In the genomic region with DNA sequence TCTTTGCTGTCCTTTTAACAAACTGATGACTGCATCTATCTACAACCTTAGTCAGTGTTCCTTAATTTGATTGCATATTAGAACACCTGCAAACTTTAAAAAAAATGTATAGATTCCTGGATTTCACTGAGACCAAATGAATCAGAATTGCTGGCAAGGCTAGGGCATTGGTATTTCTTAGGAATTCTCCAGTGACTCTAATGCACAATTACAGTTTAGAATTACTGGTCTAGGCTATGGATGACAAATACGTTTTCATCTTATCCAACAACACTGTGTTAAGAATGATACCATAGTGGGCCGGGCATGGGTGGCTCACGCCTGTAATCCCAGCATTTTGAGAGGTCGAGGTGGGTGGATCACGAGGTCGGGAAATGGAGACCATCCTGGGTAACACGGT, we compare ENCODE assay signal across 16 cellular contexts.
DNase-seq lines count a peak whose midpoint lies in the region; ATAC-seq and TF ChIP-seq lines count a peak whose summit lies in the region.
"Had no signal": no experiment of that assay in that cellular context is flagged by ENCODE, and none has a peak within 500 bp of the region (broad histone marks: within the 10 kb centered on the region; RNA-seq: fewer than 3 reads in every experiment).

No MANE protein-coding gene starts in this region.

- H2AK5ac ChIP-seq in IMR-90 (ENCODE audit: low read depth, low read length): no peak overlapping the region

- in situ Hi-C loops in IMR-90 (cut with MboI; ENCODE audit: low sequenced_read_pairs) (no loop called here), brain microvascular endothelial cell (cut with HindIII; ENCODE audit: low pct_ligation_motif_present, low sequenced_read_pairs) (no loop called here)

- no peak overlapping the region for H3K23ac ChIP-seq in IMR-90 (ENCODE audit: low read depth, low read length)

- DNase-seq in AG10803 (ENCODE audit: low read depth): peak; percentile 15
- peak; percentile 41 for DNase-seq in IMR-90
- peak; percentile 4 for DNase-seq in iris pigment epithelial cell (ENCODE audit: low read depth)
- DNase-seq in brain microvascular endothelial cell: no peak
- DNase-seq in NCI-H146 (lab: John Stamatoyannopoulos, UW): no peak
- no peak for DNase-seq in H4 (ENCODE audit: low spot score)
- DNase-seq: Calu3; CD8-positive, alpha-beta T cell; DMS79 treated with DMSO at 0.1 percent for 48 hours; H7 had no signal

- H3K9me1 ChIP-seq in IMR-90 (ENCODE audit: insufficient read depth, low read length): no peaks in the 10 kb centered on the region

- no peak overlapping the region for H3K4me2 ChIP-seq in IMR-90 (ENCODE audit: low read depth, low read length)
- H3K4me2 ChIP-seq: BLaER1 treated with 17β-estradiol and CSF1 and Interleukin-3, amounts not matched to agents 10 nM and 100 nM; GM23338 had no signal

- dilution Hi-C loops in IMR-90 (cut with HindIII; ENCODE audit: low sequenced_read_pairs, unreplicated experiment): no loop called here

- H2BK20ac ChIP-seq in IMR-90 (ENCODE audit: low read depth, low read length): no peak overlapping the region

- H3K4ac ChIP-seq in IMR-90 (ENCODE audit: low read depth, low read length): no peak overlapping the region

- intact Hi-C loops in IMR-90 (cut with micrococcal nuclease): loop anchor here (10.0 kb wide), 1 partner anchor 1036 kb away; no protein-coding TSS in a partner anchor

- no peak overlapping the region for H2AFZ ChIP-seq in IMR-90 (replicated peaks; ENCODE audit: low read length, poor library complexity)
- H2AFZ ChIP-seq: GM23338 had no signal

- BruUV-seq in IMR-90 (replicated peaks; lab: Mats Ljungman, UMichigan): no TSS peak

- no peaks in the 10 kb centered on the region for H3K4me1 ChIP-seq in IMR-90 (ENCODE audit: control insufficient read depth, insufficient read depth, low read length)
- H3K4me1 ChIP-seq: BLaER1 treated with 17β-estradiol and CSF1 and Interleukin-3, amounts not matched to agents 10 nM and 100 nM had no signal

- CTCF ChIA-PET in IMR-90 (lab: Yijun Ruan, JAX): no interaction called here

- no peak overlapping the region for H3K56ac ChIP-seq in IMR-90 (ENCODE audit: extremely low read depth, insufficient read depth, low read length)

- no peaks in the 10 kb centered on the region for H3K27me3 ChIP-seq in IMR-90 (ENCODE audit: control insufficient read depth, insufficient read depth, low read length)
- H3K27me3 ChIP-seq in brain microvascular endothelial cell (replicated peaks): no peaks in the 10 kb centered on the region
- H3K27me3 ChIP-seq: BLaER1 treated with 17β-estradiol and CSF1 and Interleukin-3, amounts not matched to agents 10 nM and 100 nM had no signal

- no peak overlapping the region for H4K5ac ChIP-seq in IMR-90 (ENCODE audit: low read depth, low read length)

- H3K36me3 ChIP-seq in IMR-90 (ENCODE audit: control insufficient read depth, insufficient read depth, low read length) (no peaks in the 10 kb centered on the region), brain microvascular endothelial cell (replicated peaks) (no peaks in the 10 kb centered on the region)
- H3K36me3 ChIP-seq: BLaER1 treated with 17β-estradiol and CSF1 and Interleukin-3, amounts not matched to agents 10 nM and 100 nM had no signal

- no peak for TF ChIP-seq RAD21 in IMR-90 (IDR thresholded peaks at IDR 0.05; ENCODE audit: low read length)

- no peaks in the 10 kb centered on the region for H3K79me1 ChIP-seq in IMR-90 (ENCODE audit: low read depth in 1 of 2, low read length in 2 of 2)

- no peak overlapping the region for H3K18ac ChIP-seq in IMR-90 (ENCODE audit: low read depth, low read length)

- no peak overlapping the region for H2BK120ac ChIP-seq in IMR-90 (ENCODE audit: low read depth, low read length)

- no peaks in the 10 kb centered on the region for H3K9me3 ChIP-seq in IMR-90 (ENCODE audit: control insufficient read depth, insufficient read depth, low read length)

- H4K20me1 ChIP-seq in IMR-90 (ENCODE audit: insufficient read depth, low read length): no peaks in the 10 kb centered on the region
- H4K20me1 ChIP-seq: BLaER1 treated with 17β-estradiol and CSF1 and Interleukin-3, amounts not matched to agents 10 nM and 100 nM had no signal

- H3K27ac ChIP-seq in IMR-90 (ENCODE audit: insufficient read depth, low read length): no peak overlapping the region
- no peak overlapping the region for H3K27ac ChIP-seq in brain microvascular endothelial cell
- H3K27ac ChIP-seq: 22Rv1; BLaER1 treated with 17β-estradiol and CSF1 and Interleukin-3, amounts not matched to agents 10 nM and 100 nM had no signal

- TF ChIP-seq CTCF in AG10803 (conservative IDR thresholded peaks at IDR 0.05; ENCODE audit: low read length): no peak
- no peak for TF ChIP-seq CTCF in IMR-90 (conservative IDR thresholded peaks at IDR 0.05; ENCODE audit: low read depth, low read length)
- TF ChIP-seq CTCF in brain microvascular endothelial cell (IDR thresholded peaks at IDR 0.05; ENCODE audit: low read depth, low read length, missing control alignments): no peak

- no peak overlapping the region for H4K91ac ChIP-seq in IMR-90 (ENCODE audit: insufficient read depth, low read depth, low read length)

- no peak overlapping the region for H3K14ac ChIP-seq in IMR-90 (replicated peaks; ENCODE audit: low read depth, low read length)

- no peak overlapping the region for H2BK5ac ChIP-seq in IMR-90 (ENCODE audit: low read depth, low read length, poor library complexity, severe bottlenecking)

- peak; percentile 49 for ATAC-seq in IMR-90 (ENCODE audit: low read depth)
- peak; percentile 72 for ATAC-seq in SK-N-SH treated with all-trans-retinoic acid at 6 μM for 48 hours
- ATAC-seq in HG02852 (IDR thresholded peaks at IDR 0.05; ENCODE audit: unreplicated experiment): no peak
- ATAC-seq: CD8-positive, alpha-beta T cell; GM23338; K562 had no signal

- POLR2A ChIA-PET in IMR-90 (lab: Charles Lee; ENCODE audit: unreplicated experiment): no interaction called here

- H3K4me3 ChIP-seq in AG10803 (ENCODE audit: low read length): no peak overlapping the region
- H3K4me3 ChIP-seq in IMR-90 (ENCODE audit: insufficient read depth, low read depth, low read length): no peak overlapping the region
- H3K4me3 ChIP-seq in brain microvascular endothelial cell (ENCODE audit: low read depth, low read length): no peak overlapping the region
- H3K4me3 ChIP-seq: BLaER1 treated with 17β-estradiol and CSF1 and Interleukin-3, amounts not matched to agents 10 nM and 100 nM; GM23338; K562 had no signal

- no peak overlapping the region for H4K8ac ChIP-seq in IMR-90 (ENCODE audit: low read depth in 2 of 2, low read length in 2 of 2)

- no peak overlapping the region for H2BK15ac ChIP-seq in IMR-90 (ENCODE audit: low read depth, low read length)

- no peak overlapping the region for H2AK9ac ChIP-seq in IMR-90 (replicated peaks; ENCODE audit: low read depth, low read length, poor library complexity)

- no CpG with 5 or more reads among the region's 7 CpGs for WGBS in IMR-90 (ENCODE audit: extremely low coverage in 2 of 2, insufficient read length in 1 of 2), 2 experiments

- no peak overlapping the region for H3K9ac ChIP-seq in IMR-90 (ENCODE audit: low read depth, low read length)
- H3K9ac ChIP-seq: BLaER1 treated with 17β-estradiol and CSF1 and Interleukin-3, amounts not matched to agents 10 nM and 100 nM had no signal

- TF ChIP-seq POLR2A in IMR-90 (IDR thresholded peaks at IDR 0.05; ENCODE audit: low read depth, low read length): no peak

TF ChIP-seq in IMR-90, 13 proteins besides CTCF, POLR2A, EP300 and RAD21 (continues in another document):
- no peak for TF ChIP-seq MAZ (IDR thresholded peaks at IDR 0.05; ENCODE audit: borderline replicate concordance, low read depth, low read length)
- no peak for TF ChIP-seq MAFK (IDR thresholded peaks at IDR 0.05; ENCODE audit: low read depth, low read length)
- TF ChIP-seq CEBPB (IDR thresholded peaks at IDR 0.05; ENCODE audit: low read depth, low read length): no peak
- TF ChIP-seq CHD1 (IDR thresholded peaks at IDR 0.05; ENCODE audit: low read depth, low read length): no peak
- no peak for TF ChIP-seq FOS (IDR thresholded peaks at IDR 0.05; ENCODE audit: low read depth, low read length)
- no peak for TF ChIP-seq ELK1 (IDR thresholded peaks at IDR 0.05; ENCODE audit: borderline replicate concordance, low read depth, low read length)
- TF ChIP-seq RFX5 (IDR thresholded peaks at IDR 0.05; ENCODE audit: low read depth, low read length): no peak
- TF ChIP-seq BHLHE40 (IDR thresholded peaks at IDR 0.05; ENCODE audit: low read depth, low read length): no peak
- TF ChIP-seq MXI1 (IDR thresholded peaks at IDR 0.05; ENCODE audit: borderline replicate concordance, low read depth, low read length): no peak

TF ChIP-seq in SK-N-SH treated with all-trans-retinoic acid at 6 μM for 48 hours, 23 proteins besides CTCF, POLR2A, EP300 and RAD21:
- 0 out of 2 replicates have a peak, but pooled peaks have one; percentile 30 for TF ChIP-seq ISL1 (CRISPR knock-in tag; IDR thresholded peaks at IDR 0.05)
- TF ChIP-seq ZFP30 (CRISPR knock-in tag; IDR thresholded peaks at IDR 0.05): no peak

Comparison
In these comparisons a context has a peak if more than half of its experiments do, and no peak if none do; other contexts are left out.
1. DNase-seq: peak in AG10803 (single experiment), IMR-90 (single experiment) and iris pigment epithelial cell (single experiment); none in brain microvascular endothelial cell (single experiment), NCI-H146 (single experiment) and H4 (single experiment).